In genomic region chr16:85800321-85800669, GRCh38 we compare ENCODE assay signal across 8 cellular contexts. TPM values are rescaled to one million over a fixed set of nuclear protein-coding genes. Genes with fewer than 3 reads are reported as not detected.
DNase-seq lines count a peak whose midpoint lies in the region; ATAC-seq, FAIRE-seq and TF ChIP-seq lines count a peak whose summit lies in the region.

No MANE protein-coding gene starts in this region.

- TF ChIP-seq CTCF in Calu3 (IDR thresholded peaks at IDR 0.05; ENCODE audit: unreplicated experiment) = no peak

- H3K27ac Mint-ChIP-seq in Calu3 (ENCODE audit: unreplicated experiment) = peak overlapping the region; percentile 77
- H3K27ac Mint-ChIP-seq in activated naive CD8-positive, alpha-beta T cell treated with anti-CD3 and anti-CD28 coated beads for 36 hours = peak overlapping the region; percentile 89
- H3K27ac Mint-ChIP-seq in stimulated activated effector memory CD8-positive, alpha-beta T cell treated with anti-CD3 and anti-CD28 coated beads, Interleukin-12 subunit alpha, Interleukin-12 subunit beta, amount 100 ng/mL, for 72 hours = peak overlapping the region; percentile 95

- CTCF ChIA-PET in Calu3 (lab: Charles Lee) = interaction anchor here (0.6 kb wide), 1 partner anchor 16 kb away, joined by 6 read pairs; no protein-coding TSS in a partner anchor

- TF ChIP-seq POLR2A in H54 (IDR thresholded peaks at IDR 0.05; ENCODE audit: low read depth, low read length) = no peak

- intact Hi-C loops in Calu3 (cut with micrococcal nuclease; ENCODE audit: unreplicated experiment) = no loop called here

- H3K9me3 Mint-ChIP-seq in Calu3 (ENCODE audit: low read depth, unreplicated experiment) = no peaks in the 10 kb centered on the region
- no peaks in the 10 kb centered on the region for H3K9me3 Mint-ChIP-seq in activated naive CD8-positive, alpha-beta T cell treated with anti-CD3 and anti-CD28 coated beads for 36 hours
- H3K9me3 Mint-ChIP-seq in stimulated activated effector memory CD8-positive, alpha-beta T cell treated with anti-CD3 and anti-CD28 coated beads, Interleukin-12 subunit alpha, Interleukin-12 subunit beta, amount 100 ng/mL, for 72 hours = no peaks in the 10 kb centered on the region

- H3K9me3 ChIP-seq in HUES6 (ENCODE audit: control insufficient read depth, insufficient read depth, low read depth, low read length) = no peaks in the 10 kb centered on the region
- no peaks in the 10 kb centered on the region for H3K9me3 ChIP-seq in iPS-18c (ENCODE audit: control insufficient read depth, insufficient read depth, low read length)

- H3K27ac ChIP-seq in HUES6 (ENCODE audit: low read depth, low read length) = peak overlapping the region; percentile 93

- H3K27me3 Mint-ChIP-seq in Calu3 (ENCODE audit: unreplicated experiment) = no peaks in the 10 kb centered on the region
- H3K27me3 Mint-ChIP-seq in activated naive CD8-positive, alpha-beta T cell treated with anti-CD3 and anti-CD28 coated beads for 36 hours = no peaks in the 10 kb centered on the region

- peaks cover 23% of the 10 kb centered on the region for H3K4me1 Mint-ChIP-seq in Calu3 (ENCODE audit: low read depth, unreplicated experiment)
- peaks cover 62% of the 10 kb centered on the region for H3K4me1 Mint-ChIP-seq in activated naive CD8-positive, alpha-beta T cell treated with anti-CD3 and anti-CD28 coated beads for 36 hours
- H3K4me1 Mint-ChIP-seq in stimulated activated effector memory CD8-positive, alpha-beta T cell treated with anti-CD3 and anti-CD28 coated beads, Interleukin-12 subunit alpha, Interleukin-12 subunit beta, amount 100 ng/mL, for 72 hours = peaks cover 51% of the 10 kb centered on the region

- H3K9ac ChIP-seq in HUES6 (ENCODE audit: low read length) = peak overlapping the region; percentile 93

- H3K36me3 ChIP-seq in HUES6 (ENCODE audit: control insufficient read depth, insufficient read depth, low read length) = peaks cover 65% of the 10 kb centered on the region

- BruUV-seq in Calu3 (replicated peaks; lab: Mats Ljungman, UMichigan) = no TSS peak

- peaks cover 76% of the 10 kb centered on the region for H3K36me3 Mint-ChIP-seq in Calu3 (ENCODE audit: insufficient read depth, unreplicated experiment)
- peaks cover 46% of the 10 kb centered on the region for H3K36me3 Mint-ChIP-seq in activated naive CD8-positive, alpha-beta T cell treated with anti-CD3 and anti-CD28 coated beads for 36 hours
- H3K36me3 Mint-ChIP-seq in stimulated activated effector memory CD8-positive, alpha-beta T cell treated with anti-CD3 and anti-CD28 coated beads, Interleukin-12 subunit alpha, Interleukin-12 subunit beta, amount 100 ng/mL, for 72 hours = peaks cover 71% of the 10 kb centered on the region

- H3K4me1 ChIP-seq in HUES6 (ENCODE audit: control insufficient read depth, insufficient read depth, low read length) = peaks cover 6% of the 10 kb centered on the region; the same call in 1 of the 2 replicates

- no peaks in the 10 kb centered on the region for H3K27me3 ChIP-seq in HUES6 (ENCODE audit: control insufficient read depth, insufficient read depth, low read length)

- ATAC-seq in stimulated activated effector memory CD8-positive, alpha-beta T cell treated with anti-CD3 and anti-CD28 coated beads, Interleukin-12 subunit alpha, Interleukin-12 subunit beta, amount 100 ng/mL, for 72 hours = peak; percentile 50
- ATAC-seq in GM21367 (IDR thresholded peaks at IDR 0.05; ENCODE audit: unreplicated experiment) = no peak

- H3K4me3 ChIP-seq in HUES6 (ENCODE audit: low read depth, low read length) (peak overlapping the region; percentile 90), iPS-18c (ENCODE audit: insufficient read depth, low read depth, low read length) (peak overlapping the region; percentile 94)

- FAIRE-seq in H54 (lab: Jason Lieb, UNC) = no peak

- peak overlapping the region; percentile 93 for H3K4me3 Mint-ChIP-seq in Calu3 (ENCODE audit: low read depth, unreplicated experiment)
- H3K4me3 Mint-ChIP-seq in activated naive CD8-positive, alpha-beta T cell treated with anti-CD3 and anti-CD28 coated beads for 36 hours = peak overlapping the region; percentile 87
- peak overlapping the region; percentile 82 for H3K4me3 Mint-ChIP-seq in stimulated activated effector memory CD8-positive, alpha-beta T cell treated with anti-CD3 and anti-CD28 coated beads, Interleukin-12 subunit alpha, Interleukin-12 subunit beta, amount 100 ng/mL, for 72 hours

- DNase-seq in Calu3 = peak; percentile 27
- peak; percentile 26 for DNase-seq in activated naive CD8-positive, alpha-beta T cell treated with anti-CD3 and anti-CD28 coated beads for 36 hours
- no peak for DNase-seq in stimulated activated effector memory CD8-positive, alpha-beta T cell treated with anti-CD3 and anti-CD28 coated beads, Interleukin-12 subunit alpha, Interleukin-12 subunit beta, amount 100 ng/mL, for 72 hours (ENCODE audit: low spot score in 2 of 2)
- no peak for DNase-seq in SIG-M5 treated with dmso at 0.1 percent for 504 hours (lab: John Stamatoyannopoulos, UW; ENCODE audit: unreplicated experiment)
- no peak for DNase-seq in H54 (ENCODE audit: insufficient read length, low spot score)

RNA-seq across cellular contexts. Expression of gene COX4I1, which starts 0.8 kb away (rescaled TPM):
- total RNA-seq in Calu3 (2022) = 609 and 639 TPM in 2 replicates
- total RNA-seq in activated naive CD8-positive, alpha-beta T cell treated with anti-CD3 and anti-CD28 coated beads for 36 hours = 100 to 1,000 TPM; 524 to 548 TPM

RNA-seq across cellular contexts. Expression of gene EMC8, which starts 1.0 kb away (rescaled TPM):
- 61.5 and 62.7 TPM in 2 replicates for total RNA-seq in Calu3 (2022)
- 10 to 100 TPM; 49.4 to 51.0 TPM for total RNA-seq in activated naive CD8-positive, alpha-beta T cell treated with anti-CD3 and anti-CD28 coated beads for 36 hours

RNA-seq across cellular contexts. Expression of gene C16orf74, which starts 49.4 kb away (rescaled TPM):
- total RNA-seq in Calu3 (2022) = 2.2 and 3.4 TPM in 2 replicates
- total RNA-seq in activated naive CD8-positive, alpha-beta T cell treated with anti-CD3 and anti-CD28 coated beads for 36 hours = 1 to 10 TPM; 1.5 to 1.6 TPM

Comparison
In these comparisons a context has a peak if more than half of its experiments do, and no peak if none do; other contexts are left out.
1. DNase-seq: peak in Calu3 (single experiment) and activated naive CD8-positive, alpha-beta T cell treated with anti-CD3 and anti-CD28 coated beads for 36 hours (single experiment); none in stimulated activated effector memory CD8-positive, alpha-beta T cell treated with anti-CD3 and anti-CD28 coated beads, Interleukin-12 subunit alpha, Interleukin-12 subunit beta, amount 100 ng/mL, for 72 hours (0 of 2), SIG-M5 treated with dmso at 0.1 percent for 504 hours (single experiment) and H54 (single experiment).
2. Peak in every context shown above with its lines, with median percentiles within 50 percentile points of each other: H3K27ac Mint-ChIP-seq and H3K4me3 Mint-ChIP-seq.